ENCODE assay signal across 16 cellular contexts in the genomic region with DNA sequence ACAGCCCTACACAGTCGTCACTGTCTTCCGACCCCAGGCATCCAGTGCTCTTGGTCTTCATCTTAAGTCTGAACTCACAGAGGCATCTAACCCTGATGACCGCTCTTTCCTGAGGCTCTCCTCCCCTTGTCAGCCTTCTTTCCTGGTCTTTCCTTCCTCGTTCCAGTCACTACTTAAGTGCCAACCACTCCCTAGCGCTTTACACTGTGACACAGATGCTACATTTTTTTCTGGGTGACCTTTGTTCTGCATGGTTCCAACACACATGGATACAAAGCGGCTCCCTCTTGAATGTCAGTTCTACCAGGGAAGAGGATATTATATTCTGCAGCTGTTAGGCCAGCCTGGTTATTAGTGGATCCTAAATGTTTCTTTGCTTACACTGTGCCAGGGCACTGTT. TPM values are rescaled to one million over a fixed set of nuclear protein-coding genes. Genes with fewer than 3 reads are reported as not detected.
DNase-seq lines count a peak whose midpoint lies in the region; ATAC-seq and TF ChIP-seq lines count a peak whose summit lies in the region.
"Had no signal": no experiment of that assay in that cellular context is flagged by ENCODE, and none has a peak within 500 bp of the region (broad histone marks: within the 10 kb centered on the region; RNA-seq: fewer than 3 reads in every experiment).

No MANE protein-coding gene starts in this region.

- no peaks in the 10 kb centered on the region for H3K9me3 Mint-ChIP-seq in activated CD8-positive, alpha-beta T cell treated with anti-CD3 and anti-CD28 coated beads, Interleukin-2, amount 10 ng/mL, durations not matched to agents 7 days and 5 days (ENCODE audit: insufficient read depth)
- no peaks in the 10 kb centered on the region for H3K9me3 Mint-ChIP-seq in activated CD8-positive, alpha-beta T cell treated with anti-CD3 and anti-CD28 coated beads for 36 hours
- H3K9me3 Mint-ChIP-seq in stimulated activated effector memory CD8-positive, alpha-beta T cell treated with anti-CD3 and anti-CD28 coated beads, Interleukin-12 subunit alpha, Interleukin-12 subunit beta, amount 100 ng/mL, for 72 hours = no peaks in the 10 kb centered on the region

- peaks cover 19% of the 10 kb centered on the region for H3K4me1 ChIP-seq in body of pancreas
- H3K4me1 ChIP-seq in right lobe of liver = peaks cover 0 to 58% (median 15%) of the 10 kb centered on the region in 4 donors
- H3K4me1 ChIP-seq: HAP-1 had no signal

- peaks cover 73% of the 10 kb centered on the region for H3K36me3 Mint-ChIP-seq in activated CD8-positive, alpha-beta T cell treated with anti-CD3 and anti-CD28 coated beads, Interleukin-2, amount 10 ng/mL, durations not matched to agents 7 days and 5 days (ENCODE audit: low read depth)
- H3K36me3 Mint-ChIP-seq in activated CD8-positive, alpha-beta T cell treated with anti-CD3 and anti-CD28 coated beads for 36 hours (ENCODE audit: low read depth) = peaks cover 79% of the 10 kb centered on the region
- H3K36me3 Mint-ChIP-seq in stimulated activated effector memory CD8-positive, alpha-beta T cell treated with anti-CD3 and anti-CD28 coated beads, Interleukin-12 subunit alpha, Interleukin-12 subunit beta, amount 100 ng/mL, for 72 hours = peaks cover 100% of the 10 kb centered on the region

- peaks cover 0 to 11% of the 10 kb centered on the region in 2 donors for H3K36me3 ChIP-seq in body of pancreas (replicated peaks in 1 of 2; ENCODE audit: insufficient read depth in 1 of 2, low read depth in 2 of 2)
- peaks cover 5 to 31% (median 11%) of the 10 kb centered on the region in 4 donors for H3K36me3 ChIP-seq in right lobe of liver

- POLR2A ChIA-PET in activated CD8-positive, alpha-beta T cell treated with anti-CD3 and anti-CD28 coated beads, Interleukin-2, amount 10 ng/mL, durations not matched to agents 7 days and 5 days (lab: Charles Lee) = interaction anchor here (1.0 kb wide), 1 partner anchor 28 kb away, joined by 3 read pairs; no protein-coding TSS in a partner anchor
- POLR2A ChIA-PET in activated CD8-positive, alpha-beta T cell treated with anti-CD3 and anti-CD28 coated beads for 36 hours (lab: Charles Lee) = interaction anchor here (1.0 kb wide), 1 partner anchor 10 kb away, joined by 3 read pairs; no protein-coding TSS in a partner anchor

- H3K27me3 ChIP-seq in body of pancreas = no peaks in the 10 kb centered on the region
- H3K27me3 ChIP-seq in right lobe of liver = no peaks in the 10 kb centered on the region

- no peak for TF ChIP-seq CTCF in activated CD8-positive, alpha-beta T cell treated with anti-CD3 and anti-CD28 coated beads for 36 hours (IDR thresholded peaks at IDR 0.05)
- TF ChIP-seq CTCF in body of pancreas (IDR thresholded peaks at IDR 0.05) = no peak
- no peak for TF ChIP-seq CTCF in right lobe of liver (IDR thresholded peaks at IDR 0.05)

- H3K9me3 ChIP-seq in body of pancreas (no peaks in the 10 kb centered on the region), right lobe of liver (no peaks in the 10 kb centered on the region)
- H3K9me3 ChIP-seq: HAP-1 had no signal

- peaks cover 49% of the 10 kb centered on the region for H3K4me1 Mint-ChIP-seq in activated CD8-positive, alpha-beta T cell treated with anti-CD3 and anti-CD28 coated beads, Interleukin-2, amount 10 ng/mL, durations not matched to agents 7 days and 5 days (ENCODE audit: low read depth)
- H3K4me1 Mint-ChIP-seq in activated CD8-positive, alpha-beta T cell treated with anti-CD3 and anti-CD28 coated beads for 36 hours (ENCODE audit: low read depth) = peaks cover 73% of the 10 kb centered on the region
- peaks cover 78% of the 10 kb centered on the region for H3K4me1 Mint-ChIP-seq in stimulated activated effector memory CD8-positive, alpha-beta T cell treated with anti-CD3 and anti-CD28 coated beads, Interleukin-12 subunit alpha, Interleukin-12 subunit beta, amount 100 ng/mL, for 72 hours

- peak overlapping the region; percentile 83 for H3K27ac Mint-ChIP-seq in activated CD8-positive, alpha-beta T cell treated with anti-CD3 and anti-CD28 coated beads, Interleukin-2, amount 10 ng/mL, durations not matched to agents 7 days and 5 days
- H3K27ac Mint-ChIP-seq in activated CD8-positive, alpha-beta T cell treated with anti-CD3 and anti-CD28 coated beads for 36 hours = no peak overlapping the region
- peak overlapping the region; percentile 81 for H3K27ac Mint-ChIP-seq in stimulated activated effector memory CD8-positive, alpha-beta T cell treated with anti-CD3 and anti-CD28 coated beads, Interleukin-12 subunit alpha, Interleukin-12 subunit beta, amount 100 ng/mL, for 72 hours

- WGBS in body of pancreas, 2 donors = 74 to 84% methylated on average over 6 of the region's 6 CpGs
- 58% methylated on average over 6 of the region's 6 CpGs for WGBS in right lobe of liver (ENCODE audit: insufficient coverage, low coverage, low lambda C conversion rate, missing lambda C conversion rate)

- intact Hi-C loops in activated CD8-positive, alpha-beta T cell treated with anti-CD3 and anti-CD28 coated beads for 36 hours (cut with micrococcal nuclease) = no loop called here
- intact Hi-C loops in body of pancreas (cut with DNase I) (no loop called here), right lobe of liver (cut with DNase I) (no loop called here)

- CTCF ChIA-PET in activated CD8-positive, alpha-beta T cell treated with anti-CD3 and anti-CD28 coated beads, Interleukin-2, amount 10 ng/mL, durations not matched to agents 7 days and 5 days (lab: Charles Lee) = no interaction called here
- CTCF ChIA-PET in activated CD8-positive, alpha-beta T cell treated with anti-CD3 and anti-CD28 coated beads for 36 hours (lab: Charles Lee) = no interaction called here

- no peak for DNase-seq in activated CD8-positive, alpha-beta T cell treated with anti-CD3 and anti-CD28 coated beads, Interleukin-2, amount 10 ng/mL, durations not matched to agents 7 days and 5 days
- DNase-seq in activated CD8-positive, alpha-beta T cell treated with anti-CD3 and anti-CD28 coated beads for 36 hours = no peak
- DNase-seq in body of pancreas = no peak
- DNase-seq in right lobe of liver = no peak
- DNase-seq in stimulated activated effector memory CD8-positive, alpha-beta T cell treated with anti-CD3 and anti-CD28 coated beads, Interleukin-12 subunit alpha, Interleukin-12 subunit beta, amount 100 ng/mL, for 72 hours (ENCODE audit: low spot score in 2 of 2) = no peak
- DNase-seq in NCI-H2029 (lab: John Stamatoyannopoulos, UW) = no peak
- DNase-seq: DMS153, mammary epithelial cell, NCI-H1105, NCI-H526 treated with DMSO at 0.1 percent for 48 hours, retina, SHP77, WERI-Rb-1 had no signal

- H3K27me3 Mint-ChIP-seq in activated CD8-positive, alpha-beta T cell treated with anti-CD3 and anti-CD28 coated beads, Interleukin-2, amount 10 ng/mL, durations not matched to agents 7 days and 5 days (ENCODE audit: low read depth) = no peaks in the 10 kb centered on the region
- H3K27me3 Mint-ChIP-seq in activated CD8-positive, alpha-beta T cell treated with anti-CD3 and anti-CD28 coated beads for 36 hours = no peaks in the 10 kb centered on the region

- no peak for ATAC-seq in activated CD8-positive, alpha-beta T cell treated with anti-CD3 and anti-CD28 coated beads, Interleukin-2, amount 10 ng/mL, durations not matched to agents 7 days and 5 days
- no peak for ATAC-seq in activated CD8-positive, alpha-beta T cell treated with anti-CD3 and anti-CD28 coated beads for 36 hours
- peak; percentile 15 for ATAC-seq in body of pancreas
- ATAC-seq in right lobe of liver = peak; percentile 8 to 52 (median 22)
- ATAC-seq in stimulated activated effector memory CD8-positive, alpha-beta T cell treated with anti-CD3 and anti-CD28 coated beads, Interleukin-12 subunit alpha, Interleukin-12 subunit beta, amount 100 ng/mL, for 72 hours = no peak
- ATAC-seq in HG03097 (IDR thresholded peaks at IDR 0.05; ENCODE audit: low FRiP score, unreplicated experiment) = no peak
- ATAC-seq in GM21526 (IDR thresholded peaks at IDR 0.05; ENCODE audit: low FRiP score, unreplicated experiment) = no peak

- H3K27ac ChIP-seq in body of pancreas (peak overlapping the region in 1 of 4 donors; percentile 4), right lobe of liver (peak overlapping the region in 1 of 3 donors; percentile 14)
- H3K27ac ChIP-seq: WERI-Rb-1 had no signal

- H3K4me3 ChIP-seq in body of pancreas (no peak overlapping the region), right lobe of liver (no peak overlapping the region)
- H3K4me3 ChIP-seq: HAP-1 had no signal

- H3K4me3 Mint-ChIP-seq in activated CD8-positive, alpha-beta T cell treated with anti-CD3 and anti-CD28 coated beads, Interleukin-2, amount 10 ng/mL, durations not matched to agents 7 days and 5 days = no peak overlapping the region
- no peak overlapping the region for H3K4me3 Mint-ChIP-seq in activated CD8-positive, alpha-beta T cell treated with anti-CD3 and anti-CD28 coated beads for 36 hours
- H3K4me3 Mint-ChIP-seq in stimulated activated effector memory CD8-positive, alpha-beta T cell treated with anti-CD3 and anti-CD28 coated beads, Interleukin-12 subunit alpha, Interleukin-12 subunit beta, amount 100 ng/mL, for 72 hours = no peak overlapping the region

- no peak for TF ChIP-seq POLR2A in body of pancreas (IDR thresholded peaks at IDR 0.05)
- TF ChIP-seq POLR2A in right lobe of liver (IDR thresholded peaks at IDR 0.05) = no peak

RNA-seq across cellular contexts. Expression of gene YWHAG, which starts 12.7 kb away (rescaled TPM):
- total RNA-seq in activated CD8-positive, alpha-beta T cell treated with anti-CD3 and anti-CD28 coated beads, Interleukin-2, amount 10 ng/mL, durations not matched to agents 7 days and 5 days = 10 to 100 TPM; 77.9 to 79.3 TPM
- 100 to 1,000 TPM; 138 to 143 TPM for total RNA-seq in activated CD8-positive, alpha-beta T cell treated with anti-CD3 and anti-CD28 coated beads for 36 hours
- total RNA-seq in body of pancreas (10 to 100 TPM; 24.1 to 60.0 TPM), right lobe of liver (10 to 100 TPM; 43.5 to 69.1 (median 58.4) TPM)

RNA-seq across cellular contexts. Expression of gene HSPB1, which starts 43.6 kb away (rescaled TPM):
- total RNA-seq in activated CD8-positive, alpha-beta T cell treated with anti-CD3 and anti-CD28 coated beads, Interleukin-2, amount 10 ng/mL, durations not matched to agents 7 days and 5 days = 10 to 100 TPM; 37.2 to 40.4 TPM
- total RNA-seq in activated CD8-positive, alpha-beta T cell treated with anti-CD3 and anti-CD28 coated beads for 36 hours = 100 to 1,000 TPM; 104 to 109 TPM
- 100 to 1,000 TPM; 367 to 445 TPM for total RNA-seq in body of pancreas
- 100 to 1,000 TPM in 5 of 6 experiments, 10 to 100 TPM in 1; 64.4 to 275 (median 234) TPM for total RNA-seq in right lobe of liver

Comparison
In these comparisons a context has a peak if more than half of its experiments do, and no peak if none do; other contexts are left out.
1. ATAC-seq: peak in body of pancreas (single experiment) and right lobe of liver (4 of 4); none in activated CD8-positive, alpha-beta T cell treated with anti-CD3 and anti-CD28 coated beads, Interleukin-2, amount 10 ng/mL, durations not matched to agents 7 days and 5 days (single experiment), activated CD8-positive, alpha-beta T cell treated with anti-CD3 and anti-CD28 coated beads for 36 hours (single experiment), stimulated activated effector memory CD8-positive, alpha-beta T cell treated with anti-CD3 and anti-CD28 coated beads, Interleukin-12 subunit alpha, Interleukin-12 subunit beta, amount 100 ng/mL, for 72 hours (single experiment), HG03097 (single experiment) and GM21526 (single experiment).